In the genomic region with DNA sequence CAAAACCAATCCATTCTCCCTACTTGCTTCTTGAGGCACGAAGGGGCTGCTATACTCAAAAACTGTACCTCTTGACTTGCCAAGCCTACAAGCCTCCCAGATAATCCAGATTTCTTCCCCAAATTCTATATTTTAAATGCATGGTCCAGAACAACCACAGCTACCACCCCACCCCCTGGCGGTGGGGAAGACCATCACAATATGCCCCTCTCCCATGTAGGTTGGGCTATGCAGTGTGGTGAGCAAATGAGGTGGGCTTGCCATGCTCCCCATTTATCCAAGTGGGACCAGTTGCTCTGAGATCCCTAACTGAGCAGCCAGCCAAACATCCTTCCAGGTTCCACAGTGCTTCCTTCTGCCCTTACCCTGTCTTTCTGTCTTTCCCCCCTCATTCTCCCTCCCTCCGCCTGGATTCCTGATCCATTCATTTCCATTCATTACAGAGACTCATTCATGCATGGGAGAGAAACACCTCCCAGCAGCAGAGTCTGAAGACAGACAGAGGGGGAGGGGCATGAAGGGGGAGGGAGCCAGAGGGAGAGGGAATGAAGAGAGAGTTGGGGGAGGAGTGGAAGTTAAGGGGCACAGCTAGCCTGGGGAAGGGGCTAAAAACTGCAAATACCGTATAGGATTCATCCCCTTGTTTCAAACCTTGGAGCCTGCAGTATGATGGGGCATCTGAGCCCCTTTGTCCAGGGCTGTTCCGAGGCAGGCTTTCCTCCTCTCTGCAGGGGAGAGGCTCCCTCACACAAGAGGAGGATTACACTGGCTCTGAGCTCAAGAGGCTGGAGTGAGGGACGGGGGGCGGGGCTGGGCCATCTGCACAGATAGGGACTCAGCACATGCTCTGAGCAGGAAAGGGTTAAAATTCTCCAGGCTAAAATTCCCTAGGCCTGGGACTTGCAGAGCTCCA, we compare ENCODE assay signal across 6 cellular contexts. TPM values are rescaled to one million over a fixed set of nuclear protein-coding genes. Genes with fewer than 3 reads are reported as not detected.
A peak's percentile ranks its signal among the peaks of the same experiment; 100 is the strongest.
DNase-seq lines count a peak whose midpoint lies in the region; ATAC-seq lines count a peak whose summit lies in the region.

No MANE protein-coding gene starts in this region.

- H3K36me3 ChIP-seq in CD4-positive, alpha-beta memory T cell (ENCODE audit: insufficient read depth, low read length): no peaks in the 10 kb centered on the region
- no peaks in the 10 kb centered on the region for H3K36me3 ChIP-seq in naive thymus-derived CD4-positive, alpha-beta T cell (ENCODE audit: control insufficient read depth in 2 of 3, insufficient read depth in 3 of 3, low read length in 3 of 3)

- H3K9me3 Mint-ChIP-seq in CD4-positive, alpha-beta memory T cell: no peaks in the 10 kb centered on the region
- H3K9me3 Mint-ChIP-seq in naive thymus-derived CD4-positive, alpha-beta T cell: peaks cover 0 to 6% (median 0%) of the 10 kb centered on the region in 11 donors

- DNase-seq in CD4-positive, alpha-beta memory T cell: no peak
- DNase-seq in NCI-H2227 treated with DMSO at 0.1 percent for 48 hours (lab: John Stamatoyannopoulos, UW) (peak; percentile 92), globus pallidus (ENCODE audit: low spot score) (peak; percentile 38)
- no peak for DNase-seq in naive thymus-derived CD4-positive, alpha-beta T cell

- peak overlapping the region in 4 of 7 donors; percentile 53 to 87 (median 60) for H3K27ac Mint-ChIP-seq in CD4-positive, alpha-beta memory T cell
- peak overlapping the region in 3 of 9 donors; percentile 38 to 43 (median 43) for H3K27ac Mint-ChIP-seq in naive thymus-derived CD4-positive, alpha-beta T cell

- peaks cover 0 to 6% of the 10 kb centered on the region in 2 donors for H3K36me3 Mint-ChIP-seq in CD4-positive, alpha-beta memory T cell
- peaks cover 0 to 2% (median 0%) of the 10 kb centered on the region in 5 donors for H3K36me3 Mint-ChIP-seq in naive thymus-derived CD4-positive, alpha-beta T cell

- H3K27ac ChIP-seq in CD4-positive, alpha-beta memory T cell (ENCODE audit: low read depth, low read length): no peak overlapping the region
- H3K27ac ChIP-seq in naive thymus-derived CD4-positive, alpha-beta T cell (ENCODE audit: low read depth, low read length): no peak overlapping the region

- H3K9me3 ChIP-seq in CD4-positive, alpha-beta memory T cell (ENCODE audit: control insufficient read depth in 1 of 2, low read length in 2 of 2): no peaks in the 10 kb centered on the region
- no peaks in the 10 kb centered on the region for H3K9me3 ChIP-seq in naive thymus-derived CD4-positive, alpha-beta T cell (ENCODE audit: control insufficient read depth in 2 of 3, low read length in 3 of 3)

- POLR2A ChIA-PET in CD4-positive, alpha-beta memory T cell (lab: Charles Lee; ENCODE audit: partially characterized antibody): interaction anchor here (2.9 to 5.3 kb wide), 2 partner anchors 10 to 79 kb away, joined by 16 to 82 read pairs; no protein-coding TSS in a partner anchor
- POLR2A ChIA-PET in naive thymus-derived CD4-positive, alpha-beta T cell (lab: Charles Lee): interaction anchor here (1.2 to 4.7 kb wide), 3 partner anchors 10 to 105 kb away, joined by 3 to 53 read pairs (median 5); no protein-coding TSS in a partner anchor

- no peaks in the 10 kb centered on the region for H3K27me3 Mint-ChIP-seq in CD4-positive, alpha-beta memory T cell
- peaks cover 0 to 23% (median 0%) of the 10 kb centered on the region in 5 donors for H3K27me3 Mint-ChIP-seq in naive thymus-derived CD4-positive, alpha-beta T cell

- H3K4me3 Mint-ChIP-seq in CD4-positive, alpha-beta memory T cell: no peak overlapping the region
- H3K4me3 Mint-ChIP-seq in naive thymus-derived CD4-positive, alpha-beta T cell: no peak overlapping the region

- intact Hi-C loops in CD4-positive, alpha-beta memory T cell (cut with micrococcal nuclease): loop anchor here (2.0 kb wide), 1 partner anchor 69 kb away; a partner anchor contains a TSS
- intact Hi-C loops in naive thymus-derived CD4-positive, alpha-beta T cell (cut with micrococcal nuclease): loop anchor here in 1 of 2 donors (2.0 kb wide), 1 partner anchor 53 kb away; no protein-coding TSS in a partner anchor

- no peak overlapping the region for H3K4me3 ChIP-seq in CD4-positive, alpha-beta memory T cell (ENCODE audit: low read length in 2 of 2)
- H3K4me3 ChIP-seq in naive thymus-derived CD4-positive, alpha-beta T cell (ENCODE audit: low read length): no peak overlapping the region

- H3K4me1 ChIP-seq in CD4-positive, alpha-beta memory T cell (ENCODE audit: insufficient read depth, low read length): peaks cover 18% of the 10 kb centered on the region
- peaks cover 0 to 7% of the 10 kb centered on the region in 2 donors for H3K4me1 ChIP-seq in naive thymus-derived CD4-positive, alpha-beta T cell (ENCODE audit: control insufficient read depth in 2 of 2, insufficient read depth in 2 of 2, low read length in 2 of 2)

- H3K27me3 ChIP-seq in CD4-positive, alpha-beta memory T cell (ENCODE audit: insufficient read depth, low read length): no peaks in the 10 kb centered on the region
- no peaks in the 10 kb centered on the region for H3K27me3 ChIP-seq in naive thymus-derived CD4-positive, alpha-beta T cell (ENCODE audit: control insufficient read depth in 2 of 2, insufficient read depth in 2 of 2, low read length in 2 of 2)

- CTCF ChIA-PET in CD4-positive, alpha-beta memory T cell (lab: Charles Lee; ENCODE audit: partially characterized antibody): interaction anchor here (0.8 to 7.3 kb wide), 12 partner anchors 10 to 78 kb away, joined by 3 to 296 read pairs (median 12); a partner anchor contains a TSS
- CTCF ChIA-PET in naive thymus-derived CD4-positive, alpha-beta T cell (lab: Charles Lee): interaction anchor here (0.7 to 11.3 kb wide), 4 partner anchors 11 to 469 kb away, joined by 4 to 132 read pairs (median 64); no protein-coding TSS in a partner anchor

- peaks cover 11 to 43% (median 21%) of the 10 kb centered on the region in 4 donors for H3K4me1 Mint-ChIP-seq in CD4-positive, alpha-beta memory T cell
- H3K4me1 Mint-ChIP-seq in naive thymus-derived CD4-positive, alpha-beta T cell: peaks cover 6 to 30% (median 19%) of the 10 kb centered on the region in 7 donors

- no peak for ATAC-seq in naive thymus-derived CD4-positive, alpha-beta T cell
- no peak for ATAC-seq in GM21723 (IDR thresholded peaks at IDR 0.05; ENCODE audit: unreplicated experiment)
- ATAC-seq in HG03457 (IDR thresholded peaks at IDR 0.05; ENCODE audit: unreplicated experiment): no peak

RNA-seq across cellular contexts. Expression of a gene that starts 4.4 kb away (rescaled TPM):
- 1 to 10 TPM; 7.6 to 8.0 TPM for total RNA-seq in CD4-positive, alpha-beta memory T cell
- polyA plus RNA-seq in CD4-positive, alpha-beta memory T cell: 1 to 10 TPM in 1 of 2 donors, under 1 TPM in 1; 0.80 to 3.0 TPM
- 10 to 100 TPM in 2 of 5 experiments, 1 to 10 TPM in 3; 5.7 to 22.1 (median 9.1) TPM for total RNA-seq in naive thymus-derived CD4-positive, alpha-beta T cell
- 1 to 10 TPM; 2.3 to 2.8 TPM for polyA plus RNA-seq in naive thymus-derived CD4-positive, alpha-beta T cell

RNA-seq across cellular contexts. Expression of a gene that starts 6.8 kb away (rescaled TPM):
- total RNA-seq in CD4-positive, alpha-beta memory T cell: not detected
- not detected for polyA plus RNA-seq in CD4-positive, alpha-beta memory T cell
- under 1 TPM in 3 of 5 experiments, not detected in 2; 0.56 to 0.73 (median 0.70) TPM for total RNA-seq in naive thymus-derived CD4-positive, alpha-beta T cell
- not detected for polyA plus RNA-seq in naive thymus-derived CD4-positive, alpha-beta T cell

RNA-seq across cellular contexts. Expression of a gene that starts 23.9 kb away (rescaled TPM):
- total RNA-seq in CD4-positive, alpha-beta memory T cell: under 1 TPM; 0.42 to 0.49 TPM
- under 1 TPM; 0.52 to 0.66 TPM for polyA plus RNA-seq in CD4-positive, alpha-beta memory T cell
- total RNA-seq in naive thymus-derived CD4-positive, alpha-beta T cell: 10 to 100 TPM in 1 of 5 experiments, 1 to 10 TPM in 1, under 1 TPM in 2, not detected in 1; 0.65 to 40.5 (median 5.4) TPM
- under 1 TPM in 1 of 2 donors, not detected in 1; 0.11 TPM for polyA plus RNA-seq in naive thymus-derived CD4-positive, alpha-beta T cell

RNA-seq across cellular contexts. Expression of a gene that starts 36.4 kb away (rescaled TPM):
- not detected for total RNA-seq in CD4-positive, alpha-beta memory T cell
- not detected for polyA plus RNA-seq in CD4-positive, alpha-beta memory T cell
- total RNA-seq in naive thymus-derived CD4-positive, alpha-beta T cell: not detected
- not detected for polyA plus RNA-seq in naive thymus-derived CD4-positive, alpha-beta T cell

RNA-seq across cellular contexts. Expression of a gene that starts 51.9 kb away (rescaled TPM):
- not detected for total RNA-seq in CD4-positive, alpha-beta memory T cell
- polyA plus RNA-seq in CD4-positive, alpha-beta memory T cell: not detected
- not detected for total RNA-seq in naive thymus-derived CD4-positive, alpha-beta T cell
- polyA plus RNA-seq in naive thymus-derived CD4-positive, alpha-beta T cell: not detected

Comparison
In these comparisons a context has a peak if more than half of its experiments do, and no peak if none do; other contexts are left out.
1. DNase-seq: peak in NCI-H2227 treated with DMSO at 0.1 percent for 48 hours (single experiment) and globus pallidus (single experiment); none in CD4-positive, alpha-beta memory T cell (0 of 5) and naive thymus-derived CD4-positive, alpha-beta T cell (0 of 9).